In genomic region chr19:2270572-2271515, GRCh38 we compare ENCODE assay signal across 8 cellular contexts.
DNase-seq lines count a peak whose midpoint lies in the region; ATAC-seq and TF ChIP-seq lines count a peak whose summit lies in the region.

No MANE protein-coding gene starts in this region.

- no peak overlapping the region for H2AFZ ChIP-seq in OCI-LY3 (ENCODE audit: low read depth, low read length)

- peak overlapping the region; percentile 87 for H3K27ac ChIP-seq in OCI-LY3 (ENCODE audit: low read length)

- no peak for ATAC-seq in GM21447 (IDR thresholded peaks at IDR 0.05; ENCODE audit: unreplicated experiment)

- no peaks in the 10 kb centered on the region for H3K27me3 ChIP-seq in OCI-LY3 (ENCODE audit: low read depth, low read length)

- H3K9ac ChIP-seq in OCI-LY3 (ENCODE audit: low read length) = peak overlapping the region; percentile 96

- H4K20me1 ChIP-seq in OCI-LY3 (ENCODE audit: insufficient read depth, low read length) = peaks cover 57% of the 10 kb centered on the region

- H3K9me3 ChIP-seq in OCI-LY3 (ENCODE audit: insufficient read depth, low read length) = no peaks in the 10 kb centered on the region

- H3K4me3 ChIP-seq in OCI-LY3 (ENCODE audit: low read length) = peak overlapping the region; percentile 91
- H3K4me3 ChIP-seq in epithelial cell of esophagus (ENCODE audit: low read length) = peak overlapping the region; percentile 96

- peak overlapping the region; percentile 89 for H3K4me2 ChIP-seq in OCI-LY3 (ENCODE audit: low read length)

- DNase-seq in DMS53 (lab: John Stamatoyannopoulos, UW) (peak; percentile 76), DMS53 treated with DMSO at 0.1 percent for 48 hours (lab: John Stamatoyannopoulos, UW; ENCODE audit: unreplicated experiment) (no peak), activated T-cell treated with anti-CD3 and anti-CD28 coated beads for 48 hours (ENCODE audit: low read depth) (peak; percentile 76), epithelial cell of esophagus (ENCODE audit: low read depth) (peak; percentile 87), midbrain (lab: John Stamatoyannopoulos, UW) (peak; percentile 76)
- peak; percentile 53 for DNase-seq in stimulated activated CD8-positive, alpha-beta memory T cell treated with anti-CD3 and anti-CD28 coated beads, Interleukin-15, amount 100 ng/mL, for 24 hours (ENCODE audit: low read depth)

- TF ChIP-seq CTCF in OCI-LY3 (IDR thresholded peaks at IDR 0.05; ENCODE audit: low read depth, low read length) (no peak), epithelial cell of esophagus (IDR thresholded peaks at IDR 0.05; ENCODE audit: insufficient read depth, low read depth, low read length, missing control alignments) (no peak)

- H3K79me2 ChIP-seq in OCI-LY3 (ENCODE audit: low read length) = peaks cover 62% of the 10 kb centered on the region

- H3K36me3 ChIP-seq in OCI-LY3 (replicated peaks; ENCODE audit: low read depth, low read length) = peaks cover 38% of the 10 kb centered on the region

- H3K4me1 ChIP-seq in OCI-LY3 (ENCODE audit: low read length) = peaks cover 55% of the 10 kb centered on the region
